In genomic region chr2:120768112-120769048, GRCh38 we compare ENCODE assay signal across 1 cellular context.
TF ChIP-seq lines count a peak whose summit lies in the region.

No MANE protein-coding gene starts in this region.

TF ChIP-seq in GM23338, 12 proteins besides CTCF, POLR2A, EP300 and RAD21 (continued from another document):
- TF ChIP-seq ETS1 (IDR thresholded peaks at IDR 0.05) (no peak), ZNF462 (CRISPR knock-in tag; IDR thresholded peaks at IDR 0.05) (no peak)
